ENCODE assay signal across 18 cellular contexts in the genomic region with DNA sequence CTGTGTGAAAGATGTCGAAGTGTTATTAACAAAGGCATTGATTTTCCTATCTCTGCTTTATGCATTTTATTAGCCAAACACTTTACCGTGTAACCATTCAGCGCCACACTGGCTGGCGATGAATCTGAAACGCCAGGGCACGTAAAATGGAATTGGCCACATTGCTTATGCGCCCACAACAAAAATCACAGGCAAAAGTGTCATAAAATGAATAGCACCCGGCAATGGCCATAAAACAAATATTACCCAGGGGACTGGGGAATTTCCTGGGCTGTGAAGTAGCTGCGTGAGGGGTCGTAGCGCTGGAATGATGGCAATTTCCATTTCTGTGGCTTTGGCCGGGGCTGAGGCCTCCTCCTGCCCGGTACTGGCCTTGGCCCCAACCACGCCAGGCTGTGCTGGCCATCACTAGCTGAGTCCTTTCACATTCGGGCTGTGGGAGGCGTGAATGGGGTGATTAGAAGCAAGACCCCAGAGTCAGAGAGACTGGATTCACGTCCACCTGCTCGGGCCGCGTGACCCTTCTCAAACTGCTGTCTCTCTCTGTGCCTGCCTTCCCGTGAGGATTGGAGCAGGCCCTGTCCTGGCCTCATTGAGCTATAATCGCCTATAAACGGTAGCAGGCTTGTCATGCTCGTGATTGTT.
"Had no signal": no experiment of that assay in that cellular context is flagged by ENCODE, and none has a peak within 500 bp of the region (broad histone marks: within the 10 kb centered on the region; RNA-seq: fewer than 3 reads in every experiment).

No MANE protein-coding gene starts in this region.

- H3K4me1 ChIP-seq: colonic mucosa, left lung, uterus had no signal

- H3K36me3 ChIP-seq: colonic mucosa, left lung, thyroid gland, uterus had no signal

- H3K27ac ChIP-seq: colonic mucosa, left lung, thyroid gland, uterus had no signal

- H3K36me3 Mint-ChIP-seq: activated naive CD8-positive, alpha-beta T cell treated with anti-CD3 and anti-CD28 coated beads, Interleukin-2, amount 10 ng/mL, durations not matched to agents 7 days and 5 days; brain; naive thymus-derived CD4-positive, alpha-beta T cell; WTC11 had no signal

- H3K4me1 Mint-ChIP-seq: activated CD4-positive, alpha-beta T cell treated with anti-CD3 and anti-CD28 coated beads for 36 hours; activated naive CD8-positive, alpha-beta T cell treated with anti-CD3 and anti-CD28 coated beads, Interleukin-2, amount 10 ng/mL, durations not matched to agents 7 days and 5 days had no signal

- H3K4me3 ChIP-seq: colonic mucosa, left lung, thyroid gland, uterus had no signal

- H3K27me3 ChIP-seq: colonic mucosa, left lung, thyroid gland, uterus had no signal

- H3K27ac Mint-ChIP-seq: activated CD4-positive, alpha-beta T cell treated with anti-CD3 and anti-CD28 coated beads for 36 hours; activated naive CD8-positive, alpha-beta T cell treated with anti-CD3 and anti-CD28 coated beads, Interleukin-2, amount 10 ng/mL, durations not matched to agents 7 days and 5 days; brain; naive thymus-derived CD4-positive, alpha-beta T cell; WTC11 had no signal

- DNase-seq: activated CD4-positive, alpha-beta T cell treated with anti-CD3 and anti-CD28 coated beads for 36 hours; activated CD4-positive, alpha-beta T cell treated with anti-CD3 and anti-CD28 coated beads, Interleukin-2, amount 50 U/mL, for 48 hours; activated naive CD4-positive, alpha-beta T cell treated with Interleukin-2 at 50 U/mL for 16 hours; activated naive CD8-positive, alpha-beta T cell treated with anti-CD3 and anti-CD28 coated beads, Interleukin-2, amount 10 ng/mL, durations not matched to agents 7 days and 5 days; activated T-cell treated with anti-CD3 and anti-CD28 coated beads for 4 hours; central memory CD4-positive, alpha-beta T cell; colonic mucosa; foreskin melanocyte; mesenchymal stem cell; naive thymus-derived CD4-positive, alpha-beta T cell; stimulated activated CD4-positive, alpha-beta T cell treated with anti-CD3 and anti-CD28 coated beads, Interleukin-12 subunit alpha, Interleukin-12 subunit beta, amount 100 ng/mL, for 4 hours; stimulated activated CD4-positive, alpha-beta T cell treated with anti-CD3 and anti-CD28 coated beads, Interleukin-2, amount 100 ng/mL, for 24 hours; stimulated activated naive CD4-positive, alpha-beta T cell treated with Interleukin-2 at 50 U/mL for 16 hours; thyroid gland; uterus had no signal

- ATAC-seq: activated CD4-positive, alpha-beta T cell treated with anti-CD3 and anti-CD28 coated beads for 36 hours; left lung; naive thymus-derived CD4-positive, alpha-beta T cell; WTC11 had no signal

- H3K9me3 ChIP-seq: colonic mucosa, left lung, thyroid gland, uterus had no signal

- H3K4me3 Mint-ChIP-seq: activated CD4-positive, alpha-beta T cell treated with anti-CD3 and anti-CD28 coated beads for 36 hours; activated naive CD8-positive, alpha-beta T cell treated with anti-CD3 and anti-CD28 coated beads, Interleukin-2, amount 10 ng/mL, durations not matched to agents 7 days and 5 days; brain; naive thymus-derived CD4-positive, alpha-beta T cell; WTC11 had no signal
